27 cellular contexts compared by ENCODE assay signal in the genomic region with DNA sequence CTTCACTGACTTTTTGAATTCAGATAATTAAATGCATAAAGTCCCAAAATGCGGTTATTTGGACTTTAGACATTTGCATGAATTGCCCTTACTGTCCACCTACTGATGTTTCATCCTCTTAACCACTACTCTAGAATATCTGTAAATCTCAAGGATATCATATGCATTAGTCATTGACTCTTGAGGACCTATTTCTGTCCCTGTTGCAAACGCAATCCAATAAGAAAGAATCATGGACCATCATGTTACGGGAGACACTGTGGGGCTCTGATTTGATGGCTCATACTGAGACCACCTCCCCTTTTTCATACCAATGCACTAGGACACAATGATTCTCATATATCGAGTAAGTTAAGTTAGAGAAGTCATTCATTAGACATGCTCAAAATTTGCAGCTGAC. TPM values are rescaled to one million over a fixed set of nuclear protein-coding genes. Genes with fewer than 3 reads are reported as not detected.
"Had no signal": no experiment of that assay in that cellular context is flagged by ENCODE, and none has a peak within 500 bp of the region (broad histone marks: within the 10 kb centered on the region; RNA-seq: fewer than 3 reads in every experiment).

No MANE protein-coding gene starts in this region.

- H3K27ac Mint-ChIP-seq: activated B cell treated with CpG ODN at 0.5 μM for 24 hours; activated CD8-positive, alpha-beta T cell treated with anti-CD3 and anti-CD28 coated beads, Interleukin-2, amount 10 ng/mL, durations not matched to agents 7 days and 5 days; activated naive CD8-positive, alpha-beta T cell treated with anti-CD3 and anti-CD28 coated beads, Interleukin-2, amount 10 ng/mL, durations not matched to agents 7 days and 5 days; activated T-cell treated with anti-CD3 and anti-CD28 coated beads, Interleukin-2, amount 50 U/mL, for 24 hours; activated T-helper 2 cell treated with anti-CD3 and anti-CD28 coated beads, Interferon-gamma antibody, Interleukin-2, Interleukin-4, amounts not matched to agents 10 μg/mL and 5 μg/mL and 100 μg/mL, durations not matched to agents 14 hours and 24 hours and 36 hours; memory B cell; naive thymus-derived CD4-positive, alpha-beta T cell; neural progenitor cell; stimulated activated naive CD8-positive, alpha-beta T cell treated with anti-CD3 and anti-CD28 coated beads, Interleukin-15, Interleukin-2, amounts not matched to agents 100 ng/mL and 50 ng/mL, for 24 hours had no signal

- H3K4me1 Mint-ChIP-seq: activated B cell treated with CpG ODN at 0.5 μM for 24 hours, neural progenitor cell had no signal

- DNase-seq: activated B cell treated with CpG ODN at 0.5 μM for 24 hours; activated CD4-positive, alpha-beta T cell treated with anti-CD3 and anti-CD28 coated beads for 48 hours; activated CD8-positive, alpha-beta T cell treated with anti-CD3 and anti-CD28 coated beads, Interleukin-2, amount 10 ng/mL, durations not matched to agents 7 days and 5 days; activated naive CD4-positive, alpha-beta T cell treated with Interleukin-2 at 50 U/mL for 16 hours; activated naive CD8-positive, alpha-beta T cell treated with anti-CD3 and anti-CD28 coated beads, Interleukin-2, amount 10 ng/mL, durations not matched to agents 7 days and 5 days; activated T-cell treated with anti-CD3 and anti-CD28 coated beads, Interleukin-2, amount 50 U/mL, for 24 hours; anterior cingulate cortex; brain microvascular endothelial cell; cortex of kidney; effector CD4-positive, alpha-beta T cell; heart left ventricle; left ventricle myocardium superior; naive thymus-derived CD4-positive, alpha-beta T cell; stimulated activated CD4-positive, alpha-beta T cell treated with anti-CD3 and anti-CD28 coated beads, Interleukin-15, amount 100 ng/mL, for 24 hours; stimulated activated CD4-positive, alpha-beta T cell treated with anti-CD3 and anti-CD28 coated beads, Interleukin-2, amount 100 ng/mL, for 48 hours; T-helper 1 cell; T-helper 9 cell; transverse colon had no signal

- ATAC-seq: activated CD8-positive, alpha-beta T cell treated with anti-CD3 and anti-CD28 coated beads, Interleukin-2, amount 10 ng/mL, durations not matched to agents 7 days and 5 days; gastroesophageal sphincter; heart left ventricle; left ventricle myocardium superior; naive thymus-derived CD4-positive, alpha-beta T cell had no signal

- H3K36me3 Mint-ChIP-seq: activated naive CD8-positive, alpha-beta T cell treated with anti-CD3 and anti-CD28 coated beads, Interleukin-2, amount 10 ng/mL, durations not matched to agents 7 days and 5 days; naive thymus-derived CD4-positive, alpha-beta T cell; neural progenitor cell had no signal

- H3K4me3 Mint-ChIP-seq: activated B cell treated with CpG ODN at 0.5 μM for 24 hours; activated CD8-positive, alpha-beta T cell treated with anti-CD3 and anti-CD28 coated beads, Interleukin-2, amount 10 ng/mL, durations not matched to agents 7 days and 5 days; activated naive CD8-positive, alpha-beta T cell treated with anti-CD3 and anti-CD28 coated beads, Interleukin-2, amount 10 ng/mL, durations not matched to agents 7 days and 5 days; activated T-cell treated with anti-CD3 and anti-CD28 coated beads, Interleukin-2, amount 50 U/mL, for 24 hours; memory B cell; naive thymus-derived CD4-positive, alpha-beta T cell; neural progenitor cell; stimulated activated naive CD8-positive, alpha-beta T cell treated with anti-CD3 and anti-CD28 coated beads, Interleukin-15, Interleukin-2, amounts not matched to agents 100 ng/mL and 50 ng/mL, for 24 hours had no signal

- H3K9me3 Mint-ChIP-seq: activated B cell treated with CpG ODN at 0.5 μM for 24 hours; activated naive CD8-positive, alpha-beta T cell treated with anti-CD3 and anti-CD28 coated beads, Interleukin-2, amount 10 ng/mL, durations not matched to agents 7 days and 5 days; activated T-cell treated with anti-CD3 and anti-CD28 coated beads, Interleukin-2, amount 50 U/mL, for 24 hours; activated T-helper 2 cell treated with anti-CD3 and anti-CD28 coated beads, Interferon-gamma antibody, Interleukin-2, Interleukin-4, amounts not matched to agents 10 μg/mL and 5 μg/mL and 100 μg/mL, durations not matched to agents 14 hours and 24 hours and 36 hours; memory B cell; naive thymus-derived CD4-positive, alpha-beta T cell; neural progenitor cell; stimulated activated naive CD8-positive, alpha-beta T cell treated with anti-CD3 and anti-CD28 coated beads, Interleukin-15, Interleukin-2, amounts not matched to agents 100 ng/mL and 50 ng/mL, for 24 hours had no signal

RNA-seq across cellular contexts. Expression of a gene that starts 14.3 kb away (rescaled TPM):
- total RNA-seq: activated B cell treated with CpG ODN at 0.5 μM for 24 hours; activated CD8-positive, alpha-beta T cell treated with anti-CD3 and anti-CD28 coated beads, Interleukin-2, amount 10 ng/mL, durations not matched to agents 7 days and 5 days; activated naive CD8-positive, alpha-beta T cell treated with anti-CD3 and anti-CD28 coated beads, Interleukin-2, amount 10 ng/mL, durations not matched to agents 7 days and 5 days; activated T-helper 2 cell treated with anti-CD3 and anti-CD28 coated beads, Interferon-gamma antibody, Interleukin-2, Interleukin-4, amounts not matched to agents 10 μg/mL and 5 μg/mL and 100 μg/mL, durations not matched to agents 14 hours and 24 hours and 36 hours; heart left ventricle; kidney epithelial cell; left ventricle myocardium superior; mononuclear cell; naive thymus-derived CD4-positive, alpha-beta T cell; osteocyte; right atrium auricular region had no signal

RNA-seq across cellular contexts. Expression of a gene that starts 38.5 kb away (rescaled TPM):
- total RNA-seq: activated CD8-positive, alpha-beta T cell treated with anti-CD3 and anti-CD28 coated beads, Interleukin-2, amount 10 ng/mL, durations not matched to agents 7 days and 5 days; activated naive CD8-positive, alpha-beta T cell treated with anti-CD3 and anti-CD28 coated beads, Interleukin-2, amount 10 ng/mL, durations not matched to agents 7 days and 5 days; activated T-helper 2 cell treated with anti-CD3 and anti-CD28 coated beads, Interferon-gamma antibody, Interleukin-2, Interleukin-4, amounts not matched to agents 10 μg/mL and 5 μg/mL and 100 μg/mL, durations not matched to agents 14 hours and 24 hours and 36 hours; mononuclear cell; naive thymus-derived CD4-positive, alpha-beta T cell; osteocyte had no signal
